ENCODE assay signal across 25 cellular contexts in the genomic region with DNA sequence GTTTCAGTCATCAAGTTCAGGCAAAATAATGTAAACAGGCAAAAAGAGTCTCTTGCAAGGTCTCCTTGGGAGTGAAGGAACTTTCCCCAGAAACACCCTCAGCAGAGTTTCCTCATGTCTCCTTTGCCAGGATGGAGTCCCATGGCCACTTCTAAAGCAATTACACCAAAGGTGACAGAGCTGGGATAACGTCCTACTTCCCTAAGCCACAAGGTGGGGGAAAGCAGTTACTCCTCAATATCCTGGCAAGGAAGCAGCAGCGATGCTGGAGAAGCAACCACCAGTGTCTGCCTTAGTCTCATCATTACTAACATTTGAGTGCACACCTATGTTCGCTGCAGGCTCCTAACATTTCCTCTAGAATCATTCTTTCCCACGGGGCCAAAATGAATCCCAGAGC.
DNase-seq lines count a peak whose midpoint lies in the region; ATAC-seq, FAIRE-seq and TF ChIP-seq lines count a peak whose summit lies in the region.
"Had no signal": no experiment of that assay in that cellular context is flagged by ENCODE, and none has a peak within 500 bp of the region (broad histone marks: within the 10 kb centered on the region; RNA-seq: fewer than 3 reads in every experiment).

No MANE protein-coding gene starts in this region.

- no peak for DNase-seq in HepG2 (ENCODE audit: low spot score)
- no peak for DNase-seq in right lobe of liver
- peak; percentile 5 for DNase-seq in NCI-H69 (lab: John Stamatoyannopoulos, UW)
- no peak for DNase-seq in H1 (ENCODE audit: low read depth in 1 of 2, low spot score in 2 of 2)
- DNase-seq in progenitor cell of endocrine pancreas (ENCODE audit: low spot score, unreplicated experiment) = no peak
- DNase-seq in kidney = no peak
- DNase-seq in GDM1 (lab: John Stamatoyannopoulos, UW) = no peak
- no peak for DNase-seq in NCI-H524 treated with DMSO at 0.1 percent for 48 hours (lab: John Stamatoyannopoulos, UW)
- DNase-seq: DND-41, GOT3, MG63, NCI-H1048, NCI-H1417 treated with DMSO at 0.1 percent for 48 hours, NCI-H187 treated with DMSO at 0.1 percent for 48 hours, NCI-H2107, NCI-H226, NCI-H510A treated with DMSO at 0.1 percent for 48 hours, NCI-H82, SJCRH30 had no signal

- H3K23ac ChIP-seq in H1 (ENCODE audit: insufficient read length) = no peak overlapping the region

- H3K14ac ChIP-seq in H1 (ENCODE audit: insufficient read length) = no peak overlapping the region

- CTCF ChIA-PET in HepG2 (lab: Yijun Ruan, JAX; ENCODE audit: low intra/inter-chr PET ratio, low total read pairs) = no interaction called here
- CTCF ChIA-PET in H1 (lab: Charles Lee; ENCODE audit: partially characterized antibody) = interaction anchor here (0.6 to 3.0 kb wide), 8 partner anchors 8 to 943 kb away, joined by 3 to 23 read pairs (median 4); no protein-coding TSS in a partner anchor

- H3K9me3 ChIP-seq in HepG2 (ENCODE audit: low read length) = no peaks in the 10 kb centered on the region
- H3K9me3 ChIP-seq in right lobe of liver = no peaks in the 10 kb centered on the region
- H3K9me3 ChIP-seq in H1 (ENCODE audit: insufficient read depth in 2 of 2, low read depth in 1 of 2, low read length in 1 of 2) = peaks cover 0 to 2% of the 10 kb centered on the region in 2 experiments; a peak in 2 of 4 replicates
- H3K9me3 ChIP-seq in kidney (ENCODE audit: control insufficient read depth in 1 of 2, low read length in 2 of 2) = no peaks in the 10 kb centered on the region
- H3K9me3 ChIP-seq: MG63, SJCRH30 had no signal

- H3K27ac ChIP-seq in HepG2 (ENCODE audit: extremely low read length, insufficient read depth, low read length) (no peak overlapping the region), right lobe of liver (no peak overlapping the region), H1 (ENCODE audit: low read depth, low read length) (no peak overlapping the region), kidney (ENCODE audit: low read depth in 2 of 2, low read length in 2 of 2) (no peak overlapping the region)
- H3K27ac ChIP-seq: SJCRH30 had no signal

- no peak overlapping the region for H4K5ac ChIP-seq in H1 (ENCODE audit: insufficient read length, low read depth, low read length)

- H2BK120ac ChIP-seq in H1 (replicated peaks; ENCODE audit: low read depth, low read length) = no peak overlapping the region

- H3K4me1 Mint-ChIP-seq in progenitor cell of endocrine pancreas (ENCODE audit: low read depth) = peaks cover 13% of the 10 kb centered on the region

- H3K27me3 Mint-ChIP-seq in progenitor cell of endocrine pancreas = no peaks in the 10 kb centered on the region
- H3K27me3 Mint-ChIP-seq: B cell had no signal

- H3K36me3 Mint-ChIP-seq in progenitor cell of endocrine pancreas (ENCODE audit: insufficient read depth) = peaks cover 17% of the 10 kb centered on the region

- H3K9me3 Mint-ChIP-seq in progenitor cell of endocrine pancreas (ENCODE audit: low read depth) = peaks cover 12% of the 10 kb centered on the region

- no peak for FAIRE-seq in HepG2 (lab: Jason Lieb, UNC)
- FAIRE-seq in H1 (lab: Jason Lieb, UNC) = peak; percentile 55
- no peak for FAIRE-seq in kidney (lab: Jason Lieb, UNC)
- FAIRE-seq: A204.1, GM18507, K562, RCC 7860 had no signal

- POLR2A ChIA-PET in HepG2 (lab: Yijun Ruan, JAX) = no interaction called here
- POLR2A ChIA-PET in H1 (lab: Charles Lee; ENCODE audit: partially characterized antibody) = interaction anchor here (0.8 to 1.4 kb wide), 2 partner anchors 9 to 111 kb away, joined by 3 to 6 read pairs; no protein-coding TSS in a partner anchor

- H2BK12ac ChIP-seq in H1 (ENCODE audit: low read depth, low read length) = no peak overlapping the region

- H3K23me2 ChIP-seq in H1 (ENCODE audit: low read depth, low read length) = no peaks in the 10 kb centered on the region

- no peak overlapping the region for H3K18ac ChIP-seq in H1 (ENCODE audit: extremely low read depth, low read length)

- TF ChIP-seq EP300 in HepG2 (IDR thresholded peaks at IDR 0.05; ENCODE audit: low read depth in 2 of 2, low read length in 2 of 2) (no peak), HepG2 (CRISPR knock-in tag; IDR thresholded peaks at IDR 0.05; ENCODE audit: borderline replicate concordance) (no peak), H1 (IDR thresholded peaks at IDR 0.05; ENCODE audit: borderline replicate concordance in 1 of 2, low read depth in 2 of 2, low read length in 2 of 2) (no peak)

- ATAC-seq in HepG2 (0 out of 3 replicates have a peak, but pooled peaks have one; percentile 35), right lobe of liver (no peak)
- ATAC-seq: K562 had no signal

- H3K4me2 ChIP-seq in HepG2 (ENCODE audit: low read depth, low read length) (no peak overlapping the region), H1 (ENCODE audit: insufficient read depth in 1 of 2, low read depth in 2 of 2, low read length in 2 of 2) (no peak overlapping the region)

- no peak overlapping the region for H2BK15ac ChIP-seq in H1 (ENCODE audit: low read length)

- 92% methylated on average over 3 of the region's 4 CpGs for WGBS in HepG2 (ENCODE audit: low lambda C conversion rate)
- 83% methylated on average over 2 of the region's 4 CpGs for WGBS in right lobe of liver (ENCODE audit: insufficient coverage, low coverage, low lambda C conversion rate, missing lambda C conversion rate)
- 81% methylated on average over 4 of the region's 4 CpGs; no CpG with 5 or more reads in 1 of the 2 experiments for WGBS in H1 (ENCODE audit: extremely low coverage in 1 of 2, insufficient coverage in 1 of 2, insufficient read length in 1 of 2, insufficient replicate concordance in 2 of 2, low coverage in 1 of 2, low lambda C conversion rate in 2 of 2, missing lambda C conversion rate in 1 of 2), 2 experiments

- TF ChIP-seq RAD21 in HepG2 (CRISPR knock-in tag; IDR thresholded peaks at IDR 0.05) (no peak), H1 (IDR thresholded peaks at IDR 0.05 in 1 of 2, conservative IDR thresholded peaks at IDR 0.05 in 1 of 2; ENCODE audit: low read depth in 2 of 2, low read length in 2 of 2) (peak; percentile 52 to 65)

- H2AFZ ChIP-seq in HepG2 (ENCODE audit: low read length) = no peak overlapping the region
- no peak overlapping the region for H2AFZ ChIP-seq in H1 (ENCODE audit: low read length)

- H4K8ac ChIP-seq in H1 (ENCODE audit: extremely low read depth, insufficient read depth, low read length) = no peak overlapping the region

- no peaks in the 10 kb centered on the region for H3K79me2 ChIP-seq in HepG2 (ENCODE audit: insufficient read depth, low read length)
- no peaks in the 10 kb centered on the region for H3K79me2 ChIP-seq in H1 (ENCODE audit: control insufficient read depth in 1 of 2, insufficient read depth in 2 of 2, low read length in 2 of 2)

- BruUV-seq in HepG2 (replicated peaks; lab: Mats Ljungman, UMichigan) = no TSS peak

- H3K4ac ChIP-seq in H1 (replicated peaks; ENCODE audit: insufficient read length, low read depth, low read length) = no peak overlapping the region

- intact Hi-C loops in HepG2 (cut with micrococcal nuclease; ENCODE audit: unreplicated experiment) (no loop called here), right lobe of liver (cut with DNase I) (no loop called here), kidney (cut with DNase I) (no loop called here)

- in situ Hi-C loops in HepG2 (cut with HindIII; ENCODE audit: extremely low pct_ligation_motif_present, low pct_unique_long_range_greater_than_20kb) = no loop called here

- H3K4me1 ChIP-seq in HepG2 (ENCODE audit: insufficient read depth, low read length) = peaks cover 8% of the 10 kb centered on the region
- no peaks in the 10 kb centered on the region for H3K4me1 ChIP-seq in right lobe of liver
- no peaks in the 10 kb centered on the region for H3K4me1 ChIP-seq in H1 (replicated peaks in 1 of 4; ENCODE audit: control insufficient read depth in 3 of 4, insufficient read depth in 4 of 4, low read length in 3 of 4)
- no peaks in the 10 kb centered on the region for H3K4me1 ChIP-seq in kidney (ENCODE audit: control insufficient read depth in 1 of 2, insufficient read depth in 1 of 2, low read depth in 1 of 2, low read length in 2 of 2)
- H3K4me1 ChIP-seq: SJCRH30 had no signal

- H3K27me3 ChIP-seq in HepG2 (ENCODE audit: control insufficient read depth in 1 of 2, insufficient read depth in 2 of 2, low read length in 2 of 2) = no peaks in the 10 kb centered on the region
- H3K27me3 ChIP-seq in right lobe of liver = no peaks in the 10 kb centered on the region
- H3K27me3 ChIP-seq in H1 (replicated peaks in 1 of 4; ENCODE audit: control insufficient read depth in 3 of 4, extremely low read depth in 1 of 4, insufficient read depth in 3 of 4, low read length in 3 of 4) = no peaks in the 10 kb centered on the region
- H3K27me3 ChIP-seq: MG63, SJCRH30 had no signal

- H4K20me1 ChIP-seq in HepG2 (ENCODE audit: insufficient read depth, low read length) (no peaks in the 10 kb centered on the region), H1 (replicated peaks in 1 of 2; ENCODE audit: control insufficient read depth in 1 of 2, insufficient read depth in 2 of 2, low read length in 2 of 2) (no peaks in the 10 kb centered on the region)

- H3K4me3 Mint-ChIP-seq in progenitor cell of endocrine pancreas (ENCODE audit: low read depth) = no peak overlapping the region
- H3K4me3 Mint-ChIP-seq: B cell, CD14-positive monocyte had no signal

- no peak overlapping the region for H2AK5ac ChIP-seq in H1 (ENCODE audit: low read depth, low read length)

- H3K9ac ChIP-seq in HepG2 (ENCODE audit: insufficient read depth, low read depth, low read length) (no peak overlapping the region), H1 (replicated peaks in 1 of 4; ENCODE audit: extremely low read depth in 1 of 4, low read depth in 3 of 4, low read length in 3 of 4) (no peak overlapping the region), kidney (ENCODE audit: low read length in 2 of 2) (no peak overlapping the region)

- no peak overlapping the region for H4K91ac ChIP-seq in H1 (replicated peaks; ENCODE audit: insufficient read length, low read length)

- no peaks in the 10 kb centered on the region for H3K79me1 ChIP-seq in H1 (ENCODE audit: low read depth, low read length)

- H3K56ac ChIP-seq in H1 (replicated peaks; ENCODE audit: insufficient read length, low read depth, low read length) = no peak overlapping the region

- no peaks in the 10 kb centered on the region for H3K36me3 ChIP-seq in HepG2 (replicated peaks in 1 of 2; ENCODE audit: control insufficient read depth in 1 of 2, insufficient read depth in 2 of 2, low read length in 2 of 2)
- H3K36me3 ChIP-seq in right lobe of liver = peaks cover 0 to 9% (median 3%) of the 10 kb centered on the region in 4 donors
- no peaks in the 10 kb centered on the region for H3K36me3 ChIP-seq in H1 (ENCODE audit: control insufficient read depth in 2 of 4, insufficient read depth in 4 of 4, low read length in 3 of 4)
- H3K36me3 ChIP-seq in kidney (ENCODE audit: control insufficient read depth in 1 of 2, insufficient read depth in 2 of 2, low read length in 2 of 2) = peaks cover 2 to 7% of the 10 kb centered on the region in 2 donors
- H3K36me3 ChIP-seq: MG63 had no signal

- H2BK5ac ChIP-seq in H1 (ENCODE audit: low read depth, low read length) = no peak overlapping the region

- TF ChIP-seq POLR2A in HepG2 (IDR thresholded peaks at IDR 0.05; ENCODE audit: insufficient read depth in 1 of 2, low read depth in 2 of 2, low read length in 2 of 2) = no peak
- TF ChIP-seq POLR2A in right lobe of liver (IDR thresholded peaks at IDR 0.05) = no peak
- no peak for TF ChIP-seq POLR2A in H1 (IDR thresholded peaks at IDR 0.05; ENCODE audit: control extremely low read depth in 1 of 2, low read depth in 2 of 2, low read length in 2 of 2)

- no peak overlapping the region for H2BK20ac ChIP-seq in H1 (ENCODE audit: low read length)

- H3K4me3 ChIP-seq in HepG2 (replicated peaks in 1 of 3; ENCODE audit: insufficient read depth in 1 of 3, low read depth in 2 of 3, low read length in 3 of 3) = no peak overlapping the region
- no peak overlapping the region for H3K4me3 ChIP-seq in right lobe of liver
- no peak overlapping the region for H3K4me3 ChIP-seq in H1 (ENCODE audit: extremely low read depth in 1 of 4, insufficient read depth in 2 of 4, low read depth in 3 of 4, low read length in 4 of 4)
- no peak overlapping the region for H3K4me3 ChIP-seq in kidney (ENCODE audit: low read length in 2 of 2)
- H3K4me3 ChIP-seq: K562, MG63, SJCRH30 had no signal

- H3K27ac Mint-ChIP-seq in progenitor cell of endocrine pancreas = no peak overlapping the region
- H3K27ac Mint-ChIP-seq: B cell had no signal

- TF ChIP-seq CTCF in HepG2 (CRISPR knock-in tag; IDR thresholded peaks at IDR 0.05) (no peak), right lobe of liver (IDR thresholded peaks at IDR 0.05) (no peak), H1 (IDR thresholded peaks at IDR 0.05; ENCODE audit: control extremely low read depth in 1 of 3, insufficient read depth in 1 of 3, low read depth in 1 of 3, low read length in 3 of 3) (peak in 2 of 3 experiments; percentile 40 to 51; a peak in 2 of 4 replicates), progenitor cell of endocrine pancreas (IDR thresholded peaks at IDR 0.05; ENCODE audit: unreplicated experiment) (peak; percentile 11), kidney (IDR thresholded peaks at IDR 0.05; ENCODE audit: borderline replicate concordance, extremely low read depth, insufficient read depth) (no peak)

Comparison
In these comparisons a context has a peak if more than half of its experiments do, and no peak if none do; other contexts are left out.
1. CTCF ChIP-seq: peak in H1 (2 of 3) and progenitor cell of endocrine pancreas (single experiment); none in HepG2 (single experiment), right lobe of liver (0 of 4) and kidney (single experiment).
2. Of the 41 proteins assayed by ChIP-seq in both HepG2 and H1: peak only in HepG2: none; only in H1: CTCF and RAD21; in both: none; in neither: 39.